Comparison of ENCODE assay signal across 20 cellular contexts in the genomic region with DNA sequence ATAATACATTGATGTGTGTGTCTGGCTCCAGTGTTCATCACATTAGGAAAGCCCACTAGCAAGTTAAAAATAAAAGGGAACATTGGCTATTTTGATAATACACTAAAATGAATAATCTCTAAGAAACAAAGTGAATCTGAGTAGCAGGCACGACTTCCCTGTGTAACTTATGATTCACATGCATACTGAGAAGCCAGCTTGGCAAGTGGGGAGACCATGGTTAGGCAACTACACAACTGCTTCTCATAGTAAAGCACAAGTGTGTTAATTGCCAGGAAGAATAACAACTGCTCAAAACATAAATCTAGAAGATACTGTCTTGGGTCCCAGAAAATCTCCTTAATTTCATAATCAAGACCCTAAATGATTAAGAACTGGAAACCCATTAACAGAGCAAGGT. TPM values are rescaled to one million over a fixed set of nuclear protein-coding genes. Genes with fewer than 3 reads are reported as not detected.
DNase-seq lines count a peak whose midpoint lies in the region; ATAC-seq and TF ChIP-seq lines count a peak whose summit lies in the region.
"Had no signal": no experiment of that assay in that cellular context is flagged by ENCODE, and none has a peak within 500 bp of the region (broad histone marks: within the 10 kb centered on the region; RNA-seq: fewer than 3 reads in every experiment).

No MANE protein-coding gene starts in this region.

- no peaks in the 10 kb centered on the region for H3F3A ChIP-seq in GM23248 (ENCODE audit: insufficient read depth)

- TF ChIP-seq CTCF in ascending aorta (IDR thresholded peaks at IDR 0.05): no peak

- DNase-seq in GM23248 (peak; percentile 11), amniotic epithelial cell (ENCODE audit: low read depth) (peak; percentile 28), renal cortical epithelial cell (ENCODE audit: low read depth) (peak; percentile 63), ascending aorta (ENCODE audit: low spot score in 2 of 2) (no peak), iPS-NIHi7 (ENCODE audit: extremely low spot score) (no peak), neuronal stem cell (ENCODE audit: low spot score) (no peak)
- no peak for DNase-seq in activated CD4-positive, alpha-beta T cell treated with anti-CD3 and anti-CD28 coated beads, Interleukin-2, amount 50 U/mL, for 48 hours
- DNase-seq: BE2C; CD4-positive, CD25-positive, alpha-beta regulatory T cell; COR-L47; GF-D8; Karpas-422; NCI-H1105; NCI-H2081; NCI-H748 treated with DMSO at 0.1 percent for 48 hours; NK-92 treated with Interleukin-12 subunit alpha and Interleukin-12 subunit beta, amount 100 ng/mL, for 24 hours; RPMI8226; SHP77 treated with DMSO at 0.1 percent for 48 hours had no signal

- H4K8ac ChIP-seq in neuronal stem cell (ENCODE audit: low read depth, low read length): no peak overlapping the region

- no peak overlapping the region for H3K9ac ChIP-seq in GM23248
- H3K9ac ChIP-seq in neuronal stem cell (ENCODE audit: low read depth, low read length, poor library complexity): no peak overlapping the region

- no peak overlapping the region for H3K4ac ChIP-seq in neuronal stem cell (ENCODE audit: low read length)

- H2AFZ ChIP-seq in GM23248 (no peak overlapping the region), neuronal stem cell (ENCODE audit: low read length) (no peak overlapping the region)

- no peaks in the 10 kb centered on the region for H3K79me2 ChIP-seq in GM23248 (ENCODE audit: insufficient read depth)

- H2BK15ac ChIP-seq in neuronal stem cell (ENCODE audit: low read length): no peak overlapping the region

- no peak overlapping the region for H2BK5ac ChIP-seq in neuronal stem cell (ENCODE audit: low read length)

- H3K4me1 ChIP-seq in GM23248 (ENCODE audit: insufficient read depth): no peaks in the 10 kb centered on the region
- peaks cover 0 to 3% of the 10 kb centered on the region in 2 donors for H3K4me1 ChIP-seq in ascending aorta
- H3K4me1 ChIP-seq in neuronal stem cell (ENCODE audit: control insufficient read depth in 2 of 2, insufficient read depth in 1 of 2, low read depth in 1 of 2, low read length in 2 of 2): peaks cover 0 to 12% of the 10 kb centered on the region in 2 donors
- H3K4me1 ChIP-seq: BE2C had no signal

- no peak overlapping the region for H2AK5ac ChIP-seq in neuronal stem cell (ENCODE audit: low read depth, low read length)

- H3K4me2 ChIP-seq in GM23248 (ENCODE audit: unreplicated experiment): no peak overlapping the region
- H3K4me2 ChIP-seq in neuronal stem cell (ENCODE audit: insufficient read depth, low read length, poor library complexity, severe bottlenecking): no peak overlapping the region

- no peak overlapping the region for H3K27ac ChIP-seq in GM23248
- no peak overlapping the region for H3K27ac ChIP-seq in ascending aorta
- H3K27ac ChIP-seq in neuronal stem cell (replicated peaks; ENCODE audit: low read length): no peak overlapping the region

- peak; percentile 33 for ATAC-seq in esophagus mucosa

- H2BK12ac ChIP-seq in neuronal stem cell (ENCODE audit: low read length): no peak overlapping the region

- H3K36me3 ChIP-seq in GM23248 (ENCODE audit: low read depth): no peaks in the 10 kb centered on the region
- H3K36me3 ChIP-seq in ascending aorta: no peaks in the 10 kb centered on the region
- no peaks in the 10 kb centered on the region for H3K36me3 ChIP-seq in neuronal stem cell (replicated peaks in 1 of 2; ENCODE audit: control insufficient read depth in 2 of 2, insufficient read depth in 2 of 2, low read length in 2 of 2)
- H3K36me3 ChIP-seq: BE2C had no signal

- no peak overlapping the region for H3K14ac ChIP-seq in neuronal stem cell (ENCODE audit: low read length)

- H3K79me1 ChIP-seq in neuronal stem cell (ENCODE audit: low read depth, low read length): no peaks in the 10 kb centered on the region

- no peak overlapping the region for H4K91ac ChIP-seq in neuronal stem cell (ENCODE audit: low read depth, low read length, poor library complexity)

- no peaks in the 10 kb centered on the region for H3K9me2 ChIP-seq in GM23248 (ENCODE audit: insufficient read depth)

- H4K20me1 ChIP-seq in GM23248 (ENCODE audit: insufficient read depth): no peaks in the 10 kb centered on the region

- H3K9me3 ChIP-seq in GM23248 (ENCODE audit: low read depth) (no peaks in the 10 kb centered on the region), ascending aorta (no peaks in the 10 kb centered on the region), neuronal stem cell (replicated peaks in 1 of 2; ENCODE audit: control insufficient read depth in 2 of 2, insufficient read depth in 1 of 2, low read depth in 1 of 2, low read length in 2 of 2) (peaks cover 0 to 3% of the 10 kb centered on the region in 2 donors)
- H3K9me3 ChIP-seq: BE2C had no signal

- H3K23ac ChIP-seq in neuronal stem cell (ENCODE audit: low read depth, low read length, poor library complexity): no peak overlapping the region

- in situ Hi-C loops in GM23248 (cut with MboI): no loop called here

- H3K18ac ChIP-seq in neuronal stem cell (ENCODE audit: low read length): no peak overlapping the region

- H2BK120ac ChIP-seq in neuronal stem cell (ENCODE audit: low read depth, low read length): no peak overlapping the region

- H3K27me3 ChIP-seq in GM23248 (replicated peaks; ENCODE audit: insufficient read depth) (peaks cover 49% of the 10 kb centered on the region), ascending aorta (no peaks in the 10 kb centered on the region), neuronal stem cell (ENCODE audit: control insufficient read depth in 3 of 3, insufficient read depth in 3 of 3, low read depth in 1 of 3, low read length in 3 of 3) (peaks cover 17 to 82% (median 37%) of the 10 kb centered on the region in 3 experiments)

- intact Hi-C loops in ascending aorta (cut with DNase I): no loop called here

- WGBS in GM23248 (ENCODE audit: low coverage in 1 of 2, low lambda C conversion rate in 2 of 2, missing lambda C conversion rate in 2 of 2), 2 experiments: 5 to 9% methylated on average over 1 of the region's 1 CpG
- WGBS in neuronal stem cell (ENCODE audit: extremely low coverage in 2 of 2, insufficient read length in 2 of 2, insufficient replicate concordance in 1 of 2), 2 donors: no CpG with 5 or more reads among the region's 1 CpG

- no peak overlapping the region for H3K4me3 ChIP-seq in GM23248
- H3K4me3 ChIP-seq in ascending aorta: no peak overlapping the region
- H3K4me3 ChIP-seq in neuronal stem cell (ENCODE audit: low read length in 2 of 2): no peak overlapping the region

RNA-seq across cellular contexts. Expression of a gene that starts 4.0 kb away (rescaled TPM):
- total RNA-seq in GM23248 (2014; rRNA removed; shearing (Covaris generic)): not detected in 2 replicates
- 0.03 and 0.05 TPM in 2 replicates for polyA plus RNA-seq in GM23248 (2016; fragmentation: Nextera tagmentation; extraction: Ambion mirVana)
- total RNA-seq in esophagus mucosa (29.6 TPM), renal cortical epithelial cell (50.0 and 79.2 TPM in 2 replicates), ascending aorta (0.21 TPM)
- polyA plus RNA-seq in neuronal stem cell (2013, experiment 1 of 2): 1.3 TPM
- 1.4 TPM for polyA plus RNA-seq in neuronal stem cell (2013, experiment 2 of 2)
- total RNA-seq: CD4-positive, CD25-positive, alpha-beta regulatory T cell; OCI-LY7 had no signal

Comparison
In these comparisons a context has a peak if more than half of its experiments do, and no peak if none do; other contexts are left out.
1. DNase-seq: peak in GM23248 (single experiment), amniotic epithelial cell (single experiment) and renal cortical epithelial cell (single experiment); none in ascending aorta (0 of 2), activated CD4-positive, alpha-beta T cell treated with anti-CD3 and anti-CD28 coated beads, Interleukin-2, amount 50 U/mL, for 48 hours (0 of 2), iPS-NIHi7 (single experiment) and neuronal stem cell (single experiment).
2. RNA of a gene that starts 4.0 kb away (total RNA-seq): 50.0 to 79.2 TPM in renal cortical epithelial cell and 29.6 TPM in esophagus mucosa (single experiment); 0.21 TPM in ascending aorta (single experiment) and not detected in GM23248; every median in the first group is over 10 times any median in the second.